ENCODE assay signal across 11 cellular contexts in genomic region chr22:38110008-38110862, GRCh38. TPM values are rescaled to one million over a fixed set of nuclear protein-coding genes. Genes with fewer than 3 reads are reported as not detected.
DNase-seq lines count a peak whose midpoint lies in the region; ATAC-seq lines count a peak whose summit lies in the region.
"Had no signal": no experiment of that assay in that cellular context is flagged by ENCODE, and none has a peak within 500 bp of the region (broad histone marks: within the 10 kb centered on the region; RNA-seq: fewer than 3 reads in every experiment).

Gene BAIAP2L2 (minus strand): TSS chr22:38110684. CDS start chr22:38110525, 159 bp downstream.

- ATAC-seq in stimulated activated naive CD8-positive, alpha-beta T cell treated with anti-CD3 and anti-CD28 coated beads, Interleukin-15, Interleukin-2, amounts not matched to agents 100 U/mL and 50 U/mL, for 24 hours, result no peak
- no peak for ATAC-seq in memory B cell (ENCODE audit: low read depth)
- ATAC-seq in HG02885 (IDR thresholded peaks at IDR 0.05; ENCODE audit: poor library complexity, unreplicated experiment), result no peak
- no peak for ATAC-seq in HG02759 (IDR thresholded peaks at IDR 0.05; ENCODE audit: unreplicated experiment)

- DNase-seq in stimulated activated naive CD8-positive, alpha-beta T cell treated with anti-CD3 and anti-CD28 coated beads, Interleukin-15, Interleukin-2, amounts not matched to agents 100 U/mL and 50 U/mL, for 24 hours, result no peak
- DNase-seq in activated naive CD8-positive, alpha-beta T cell treated with anti-CD3 and anti-CD28 coated beads for 36 hours, result no peak
- DNase-seq in memory B cell (ENCODE audit: low spot score in 2 of 2) (no peak), NCI-H345 treated with DMSO at 0.1 percent for 48 hours (lab: John Stamatoyannopoulos, UW; ENCODE audit: unreplicated experiment) (no peak)
- DNase-seq in activated CD4-positive, CD25-positive, alpha-beta regulatory T cell (lab: John Stamatoyannopoulos, UW), result no peak
- DNase-seq: C1 segment of cervical spinal cord, NCI-H2081 treated with DMSO at 0.1 percent for 48 hours had no signal

- H3K4me1 Mint-ChIP-seq in stimulated activated naive CD8-positive, alpha-beta T cell treated with anti-CD3 and anti-CD28 coated beads, Interleukin-15, Interleukin-2, amounts not matched to agents 100 ng/mL and 50 ng/mL, for 24 hours (ENCODE audit: low read depth), result peaks cover 3% of the 10 kb centered on the region
- no peaks in the 10 kb centered on the region for H3K4me1 Mint-ChIP-seq in activated naive CD8-positive, alpha-beta T cell treated with anti-CD3 and anti-CD28 coated beads for 36 hours
- H3K4me1 Mint-ChIP-seq in memory B cell, result peaks cover 4% of the 10 kb centered on the region

- peaks cover 4% of the 10 kb centered on the region for H3K36me3 Mint-ChIP-seq in stimulated activated naive CD8-positive, alpha-beta T cell treated with anti-CD3 and anti-CD28 coated beads, Interleukin-15, Interleukin-2, amounts not matched to agents 100 ng/mL and 50 ng/mL, for 24 hours (ENCODE audit: low read depth)
- H3K36me3 Mint-ChIP-seq in activated naive CD8-positive, alpha-beta T cell treated with anti-CD3 and anti-CD28 coated beads for 36 hours, result peaks cover 2% of the 10 kb centered on the region
- peaks cover 12% of the 10 kb centered on the region for H3K36me3 Mint-ChIP-seq in memory B cell

- no peak within 1 kb of the TSS for H3K4me3 Mint-ChIP-seq in stimulated activated naive CD8-positive, alpha-beta T cell treated with anti-CD3 and anti-CD28 coated beads, Interleukin-15, Interleukin-2, amounts not matched to agents 100 ng/mL and 50 ng/mL, for 24 hours
- H3K4me3 Mint-ChIP-seq in activated naive CD8-positive, alpha-beta T cell treated with anti-CD3 and anti-CD28 coated beads for 36 hours, result peak within 1 kb of the TSS; percentile 18
- no peak within 1 kb of the TSS for H3K4me3 Mint-ChIP-seq in memory B cell

- peak within 1 kb of the TSS; percentile 55 for H3K27ac Mint-ChIP-seq in stimulated activated naive CD8-positive, alpha-beta T cell treated with anti-CD3 and anti-CD28 coated beads, Interleukin-15, Interleukin-2, amounts not matched to agents 100 ng/mL and 50 ng/mL, for 24 hours
- H3K27ac Mint-ChIP-seq in activated naive CD8-positive, alpha-beta T cell treated with anti-CD3 and anti-CD28 coated beads for 36 hours, result no peak within 1 kb of the TSS
- H3K27ac Mint-ChIP-seq in memory B cell, result peak within 1 kb of the TSS; percentile 87

- H3K9me3 Mint-ChIP-seq in stimulated activated naive CD8-positive, alpha-beta T cell treated with anti-CD3 and anti-CD28 coated beads, Interleukin-15, Interleukin-2, amounts not matched to agents 100 ng/mL and 50 ng/mL, for 24 hours, result no peaks in the 10 kb centered on the region
- peaks cover 2% of the 10 kb centered on the region for H3K9me3 Mint-ChIP-seq in activated naive CD8-positive, alpha-beta T cell treated with anti-CD3 and anti-CD28 coated beads for 36 hours
- H3K9me3 Mint-ChIP-seq in memory B cell, result peaks cover 2% of the 10 kb centered on the region

- H3K27me3 Mint-ChIP-seq in stimulated activated naive CD8-positive, alpha-beta T cell treated with anti-CD3 and anti-CD28 coated beads, Interleukin-15, Interleukin-2, amounts not matched to agents 100 ng/mL and 50 ng/mL, for 24 hours, result no peaks in the 10 kb centered on the region
- no peaks in the 10 kb centered on the region for H3K27me3 Mint-ChIP-seq in activated naive CD8-positive, alpha-beta T cell treated with anti-CD3 and anti-CD28 coated beads for 36 hours
- H3K27me3 Mint-ChIP-seq in memory B cell, result no peaks in the 10 kb centered on the region

RNA-seq across cellular contexts. Expression of gene BAIAP2L2, which starts in this region (rescaled TPM):
- under 1 TPM; 0.20 to 0.39 TPM for total RNA-seq in activated naive CD8-positive, alpha-beta T cell treated with anti-CD3 and anti-CD28 coated beads for 36 hours
- total RNA-seq: HT1080 had no signal
